In genomic region chr3:182436547-182436946, GRCh38 we compare ENCODE assay signal across 17 cellular contexts.
DNase-seq lines count a peak whose midpoint lies in the region; TF ChIP-seq lines count a peak whose summit lies in the region.
"Had no signal": no experiment of that assay in that cellular context is flagged by ENCODE, and none has a peak within 500 bp of the region (broad histone marks: within the 10 kb centered on the region; RNA-seq: fewer than 3 reads in every experiment).

No MANE protein-coding gene starts in this region.

- no peaks in the 10 kb centered on the region for H3K9me3 ChIP-seq in GM23248 (ENCODE audit: low read depth)
- H3K9me3 ChIP-seq: Caco-2 had no signal

- no peaks in the 10 kb centered on the region for H3K27me3 ChIP-seq in GM23248 (replicated peaks; ENCODE audit: insufficient read depth)

- no peak overlapping the region for H2AFZ ChIP-seq in GM23248

- 11 to 13% methylated on average over 6 of the region's 6 CpGs for WGBS in GM23248 (ENCODE audit: low coverage in 1 of 2, low lambda C conversion rate in 2 of 2, missing lambda C conversion rate in 2 of 2), 2 experiments

- no peaks in the 10 kb centered on the region for H4K20me1 ChIP-seq in GM23248 (ENCODE audit: insufficient read depth)

- no peaks in the 10 kb centered on the region for H3F3A ChIP-seq in GM23248 (ENCODE audit: insufficient read depth)

- no peaks in the 10 kb centered on the region for H3K9me2 ChIP-seq in GM23248 (ENCODE audit: insufficient read depth)

- H3K79me2 ChIP-seq in GM23248 (ENCODE audit: insufficient read depth), result no peaks in the 10 kb centered on the region

- TF ChIP-seq CTCF in GM13976 (IDR thresholded peaks at IDR 0.05; ENCODE audit: borderline replicate concordance, control extremely low read depth, extremely low read depth, insufficient read depth, missing control alignments), result no peak

- H3K9ac ChIP-seq in GM23248, result no peak overlapping the region

- no peaks in the 10 kb centered on the region for H3K4me1 ChIP-seq in GM23248 (ENCODE audit: insufficient read depth)
- H3K4me1 ChIP-seq: Caco-2 had no signal

- in situ Hi-C loops in GM23248 (cut with MboI) (no loop called here), GM13976 (cut with MboI; ENCODE audit: low sequenced_read_pairs, unreplicated experiment) (no loop called here)

- DNase-seq in NCI-H1092 treated with DMSO at 0.1 percent for 48 hours (lab: John Stamatoyannopoulos, UW) (peak; percentile 84), NCI-H2029 treated with DMSO at 0.1 percent for 48 hours (lab: John Stamatoyannopoulos, UW) (peak; percentile 95), NCI-H526 treated with DMSO at 0.1 percent for 48 hours (lab: John Stamatoyannopoulos, UW) (peak; percentile 6), epithelial cell of prostate (ENCODE audit: low read depth, low spot score) (peak; percentile 37), Kasumi-1 (lab: John Stamatoyannopoulos, UW) (no peak), GM23248 (no peak), GM13976 (ENCODE audit: low spot score) (no peak)
- DNase-seq: activated CD4-positive, alpha-beta memory T cell treated with anti-CD3 and anti-CD28 coated beads for 36 hours; Caco-2; dermis blood vessel endothelial cell; GDM1; H7; kidney; nucleus accumbens; OCI-M1; right cardiac atrium had no signal

- H3K36me3 ChIP-seq in GM23248 (ENCODE audit: low read depth), result no peaks in the 10 kb centered on the region

- H3K27ac ChIP-seq in epithelial cell of prostate, result no peak overlapping the region
- no peak overlapping the region for H3K27ac ChIP-seq in GM23248

- H3K4me2 ChIP-seq in GM23248 (ENCODE audit: unreplicated experiment), result no peak overlapping the region

- no peak overlapping the region for H3K4me3 ChIP-seq in GM23248
- H3K4me3 ChIP-seq: lung had no signal

Comparison
In these comparisons a context has a peak if more than half of its experiments do, and no peak if none do; other contexts are left out.
1. DNase-seq: peak in NCI-H1092 treated with DMSO at 0.1 percent for 48 hours (single experiment), NCI-H2029 treated with DMSO at 0.1 percent for 48 hours (single experiment), NCI-H526 treated with DMSO at 0.1 percent for 48 hours (single experiment) and epithelial cell of prostate (single experiment); none in Kasumi-1 (0 of 2), GM23248 (single experiment) and GM13976 (single experiment).